Comparison of ENCODE assay signal across 8 cellular contexts in the genomic region with DNA sequence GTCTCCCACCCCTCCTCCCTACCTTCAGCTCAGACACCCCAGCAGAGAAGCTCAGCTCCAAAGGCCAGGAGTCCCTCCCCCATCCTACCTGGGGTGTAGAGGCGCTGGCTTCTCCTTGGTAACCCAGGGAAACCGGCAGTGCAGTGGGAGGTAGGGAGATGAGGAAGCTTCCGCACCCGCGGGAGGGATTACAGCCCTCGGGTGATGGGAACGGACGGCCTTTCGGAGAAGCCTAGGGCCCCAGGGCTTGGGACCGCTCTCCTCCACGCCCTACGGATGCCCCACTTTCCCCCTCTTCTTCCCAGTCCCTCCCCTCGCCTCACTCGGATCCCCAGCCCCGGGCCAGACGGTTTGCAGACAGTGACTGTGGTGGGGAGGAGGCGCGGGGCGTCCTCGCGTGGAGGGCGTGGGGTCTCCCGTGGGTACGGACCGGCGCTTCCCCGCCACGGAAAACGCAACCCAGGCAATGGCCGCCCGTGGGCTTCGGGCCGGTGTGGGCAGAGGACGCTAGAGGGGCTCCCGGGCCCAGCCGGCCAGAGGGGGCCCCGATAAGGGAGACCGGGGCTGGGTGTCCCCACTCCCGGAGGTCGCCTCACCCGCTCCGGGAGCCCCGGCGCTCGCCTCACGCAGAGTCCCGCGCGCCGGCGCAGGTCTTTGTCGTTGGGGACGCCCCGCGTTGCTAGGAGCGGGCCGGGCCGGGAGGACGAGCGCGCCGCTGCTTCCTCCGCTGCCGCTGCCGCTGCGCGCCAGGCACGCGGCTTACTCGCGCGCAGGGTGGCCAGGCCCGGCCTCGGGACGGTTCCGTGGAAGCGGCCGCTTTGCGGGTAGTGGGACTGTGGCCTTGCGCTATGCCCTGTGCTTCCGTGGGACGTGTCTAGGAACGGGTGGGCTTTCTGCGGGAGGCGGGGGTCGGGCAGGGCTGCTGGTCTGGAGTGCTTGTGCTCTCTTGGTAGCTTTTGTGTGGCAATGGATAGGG. TPM values are rescaled to one million over a fixed set of nuclear protein-coding genes. Genes with fewer than 3 reads are reported as not detected.
DNase-seq lines count a peak whose midpoint lies in the region; ATAC-seq lines count a peak whose summit lies in the region.

No MANE protein-coding gene starts in this region.

- peak; percentile 59 for ATAC-seq in esophagus mucosa
- peak; percentile 87 for ATAC-seq in naive thymus-derived CD8-positive, alpha-beta T cell
- no peak for ATAC-seq in HG02852 (IDR thresholded peaks at IDR 0.05; ENCODE audit: unreplicated experiment)
- no peak for ATAC-seq in HG02884 (IDR thresholded peaks at IDR 0.05; ENCODE audit: unreplicated experiment)

- peak; percentile 89 for DNase-seq in D341Med (ENCODE audit: low spot score)
- peak; percentile 74 for DNase-seq in NCI-H146 (lab: John Stamatoyannopoulos, UW)
- peak; percentile 47 for DNase-seq in activated T-cell treated with anti-CD3 and anti-CD28 coated beads for 48 hours (ENCODE audit: low read depth)
- DNase-seq in naive thymus-derived CD8-positive, alpha-beta T cell = peak; percentile 15 to 78 (median 53)
- peak; percentile 5 for DNase-seq in stromal cell of bone marrow (ENCODE audit: low read depth)

- peaks cover 0 to 28% (median 6%) of the 10 kb centered on the region in 3 donors for H3K36me3 Mint-ChIP-seq in naive thymus-derived CD8-positive, alpha-beta T cell

- POLR2A ChIA-PET in naive thymus-derived CD8-positive, alpha-beta T cell (lab: Charles Lee) = interaction anchor here (1.1 to 1.2 kb wide), 2 partner anchors 10 to 60 kb away, joined by 3 to 4 read pairs; no protein-coding TSS in a partner anchor

- H3K4me1 Mint-ChIP-seq in naive thymus-derived CD8-positive, alpha-beta T cell = peaks cover 5 to 26% (median 13%) of the 10 kb centered on the region in 4 donors

- peaks cover 18 to 46% (median 34%) of the 10 kb centered on the region in 5 donors for H3K27me3 Mint-ChIP-seq in naive thymus-derived CD8-positive, alpha-beta T cell

- no peaks in the 10 kb centered on the region for H3K9me3 Mint-ChIP-seq in naive thymus-derived CD8-positive, alpha-beta T cell

- no peak overlapping the region for H3K27ac Mint-ChIP-seq in naive thymus-derived CD8-positive, alpha-beta T cell

- peak overlapping the region; percentile 49 to 79 (median 63) for H3K4me3 Mint-ChIP-seq in naive thymus-derived CD8-positive, alpha-beta T cell

RNA-seq across cellular contexts. Expression of gene AARS2, which starts 15.8 kb away (rescaled TPM):
- 9.1 TPM for total RNA-seq in esophagus mucosa
- total RNA-seq in naive thymus-derived CD8-positive, alpha-beta T cell = 10 to 100 TPM; 23.8 to 24.1 TPM
- polyA plus RNA-seq in naive thymus-derived CD8-positive, alpha-beta T cell = 10 to 100 TPM in 1 of 3 donors, 1 to 10 TPM in 2; 5.2 to 13.5 (median 6.3) TPM

RNA-seq across cellular contexts. Expression of gene TMEM151B, which starts 27.1 kb away (rescaled TPM):
- not detected for total RNA-seq in esophagus mucosa
- not detected for total RNA-seq in naive thymus-derived CD8-positive, alpha-beta T cell
- polyA plus RNA-seq in naive thymus-derived CD8-positive, alpha-beta T cell = not detected

RNA-seq across cellular contexts. Expression of gene NFKBIE, which starts 32.0 kb away (rescaled TPM):
- 2.8 TPM for total RNA-seq in esophagus mucosa
- total RNA-seq in naive thymus-derived CD8-positive, alpha-beta T cell = 10 to 100 TPM; 11.4 to 14.4 TPM
- polyA plus RNA-seq in naive thymus-derived CD8-positive, alpha-beta T cell = 1 to 10 TPM; 2.7 to 4.1 (median 3.6) TPM

RNA-seq across cellular contexts. Expression of gene SLC35B2, which starts 40.0 kb away (rescaled TPM):
- total RNA-seq in esophagus mucosa = 15.7 TPM
- 10 to 100 TPM; 18.0 to 18.3 TPM for total RNA-seq in naive thymus-derived CD8-positive, alpha-beta T cell
- polyA plus RNA-seq in naive thymus-derived CD8-positive, alpha-beta T cell = 10 to 100 TPM; 31.9 to 40.1 (median 39.0) TPM

RNA-seq across cellular contexts. Expression of gene SPATS1, which starts 45.1 kb away (rescaled TPM):
- total RNA-seq in esophagus mucosa = not detected
- total RNA-seq in naive thymus-derived CD8-positive, alpha-beta T cell = not detected
- not detected for polyA plus RNA-seq in naive thymus-derived CD8-positive, alpha-beta T cell

Comparison
In these comparisons a context has a peak if more than half of its experiments do, and no peak if none do; other contexts are left out.
1. DNase-seq: peak in every context shown above with its lines; median percentile 89 in D341Med; 74 in NCI-H146; 53 in naive thymus-derived CD8-positive, alpha-beta T cell; 47 in activated T-cell treated with anti-CD3 and anti-CD28 coated beads for 48 hours; 5 in stromal cell of bone marrow.
2. ATAC-seq: peak in esophagus mucosa (single experiment) and naive thymus-derived CD8-positive, alpha-beta T cell (2 of 2); none in HG02852 (single experiment) and HG02884 (single experiment).